Comparison of ENCODE assay signal across 19 cellular contexts in genomic region chr17:60563743-60564142, GRCh38. TPM values are rescaled to one million over a fixed set of nuclear protein-coding genes. Genes with fewer than 3 reads are reported as not detected.
A peak's percentile ranks its signal among the peaks of the same experiment; 100 is the strongest.
DNase-seq lines count a peak whose midpoint lies in the region; ATAC-seq, FAIRE-seq and TF ChIP-seq lines count a peak whose summit lies in the region.
"Had no signal": no experiment of that assay in that cellular context is flagged by ENCODE, and none has a peak within 500 bp of the region (broad histone marks: within the 10 kb centered on the region; RNA-seq: fewer than 3 reads in every experiment).

No MANE protein-coding gene starts in this region.

- no peak overlapping the region for H3K27ac ChIP-seq in HepG2 (ENCODE audit: extremely low read length, insufficient read depth, low read length)
- no peak overlapping the region for H3K27ac ChIP-seq in lower lobe of right lung
- no peak overlapping the region for H3K27ac ChIP-seq in vagina
- H3K27ac ChIP-seq: BLaER1, Peyer's patch had no signal

- TF ChIP-seq POLR2A in HepG2 (IDR thresholded peaks at IDR 0.05; ENCODE audit: insufficient read depth in 1 of 2, low read depth in 2 of 2, low read length in 2 of 2), result no peak
- TF ChIP-seq POLR2A in vagina (IDR thresholded peaks at IDR 0.05), result no peak

- POLR2A ChIA-PET in HepG2 (lab: Yijun Ruan, JAX), result interaction anchor here (0.7 kb wide), 1 partner anchor 112 kb away, joined by 3 read pairs; no protein-coding TSS in a partner anchor

- DNase-seq in DMS53 treated with DMSO at 0.1 percent for 48 hours (lab: John Stamatoyannopoulos, UW; ENCODE audit: unreplicated experiment), result peak; percentile 17
- DNase-seq in M059J (ENCODE audit: low read depth), result peak; percentile 37
- DNase-seq in SHP77 treated with DMSO at 0.1 percent for 48 hours (lab: John Stamatoyannopoulos, UW), result peak; percentile 63
- DNase-seq in HepG2 (ENCODE audit: low spot score), result peak; percentile 38
- no peak for DNase-seq in activated T-cell treated with anti-CD3 and anti-CD28 coated beads, Interleukin-2, amount 50 U/mL, for 48 hours
- no peak for DNase-seq in NCI-H774 (lab: John Stamatoyannopoulos, UW)
- no peak for DNase-seq in lower lobe of right lung
- no peak for DNase-seq in vagina (ENCODE audit: extremely low spot score in 2 of 2)
- DNase-seq: ACHN; CD4-positive, alpha-beta memory T cell; H7; HFFc6; KG1; NCI-H1105; NCI-H1694; NCI-H446; NCI-H82; Peyer's patch had no signal

- BruUV-seq in HepG2 (replicated peaks; lab: Mats Ljungman, UMichigan), result no TSS peak

- H4K20me1 ChIP-seq in HepG2 (ENCODE audit: insufficient read depth, low read length), result no peaks in the 10 kb centered on the region
- H4K20me1 ChIP-seq: BLaER1 had no signal

- no peak overlapping the region for H3K4me2 ChIP-seq in HepG2 (ENCODE audit: low read depth, low read length)
- H3K4me2 ChIP-seq: BLaER1 had no signal

- ATAC-seq in HepG2, result no peak
- ATAC-seq in lower lobe of right lung, result no peak

- WGBS in HepG2 (ENCODE audit: low lambda C conversion rate), result 68% methylated on average over 2 of the region's 2 CpGs

- no peaks in the 10 kb centered on the region for H3K79me2 ChIP-seq in HepG2 (ENCODE audit: insufficient read depth, low read length)

- H3K27me3 ChIP-seq in HepG2 (ENCODE audit: control insufficient read depth in 1 of 2, insufficient read depth in 2 of 2, low read length in 2 of 2) (no peaks in the 10 kb centered on the region; a peak in 1 of 5 replicates), lower lobe of right lung (ENCODE audit: low read depth) (no peaks in the 10 kb centered on the region), vagina (no peaks in the 10 kb centered on the region)
- H3K27me3 ChIP-seq: BLaER1, Peyer's patch had no signal

- H3K36me3 ChIP-seq in HepG2 (replicated peaks in 1 of 2; ENCODE audit: control insufficient read depth in 1 of 2, insufficient read depth in 2 of 2, low read length in 2 of 2), result no peaks in the 10 kb centered on the region
- H3K36me3 ChIP-seq in lower lobe of right lung, result no peaks in the 10 kb centered on the region
- H3K36me3 ChIP-seq in vagina, result no peaks in the 10 kb centered on the region
- H3K36me3 ChIP-seq: BLaER1, Peyer's patch had no signal

- H3K4me3 ChIP-seq in HepG2 (replicated peaks in 1 of 3; ENCODE audit: insufficient read depth in 1 of 3, low read depth in 2 of 3, low read length in 3 of 3) (no peak overlapping the region), lower lobe of right lung (no peak overlapping the region), vagina (no peak overlapping the region)
- H3K4me3 ChIP-seq: BLaER1, Peyer's patch had no signal

- TF ChIP-seq CTCF in HepG2 (CRISPR knock-in tag; IDR thresholded peaks at IDR 0.05), result no peak
- no peak for TF ChIP-seq CTCF in lower lobe of right lung (IDR thresholded peaks at IDR 0.05)
- TF ChIP-seq CTCF in vagina (IDR thresholded peaks at IDR 0.05), result no peak

- in situ Hi-C loops in HepG2 (cut with HindIII; ENCODE audit: extremely low pct_ligation_motif_present, low pct_unique_long_range_greater_than_20kb), result no loop called here

- no peaks in the 10 kb centered on the region for H3K9me3 ChIP-seq in HepG2 (ENCODE audit: low read length)
- H3K9me3 ChIP-seq in lower lobe of right lung, result no peaks in the 10 kb centered on the region
- no peaks in the 10 kb centered on the region for H3K9me3 ChIP-seq in vagina
- H3K9me3 ChIP-seq: Peyer's patch had no signal

- peaks cover 34% of the 10 kb centered on the region for H3K4me1 ChIP-seq in HepG2 (ENCODE audit: insufficient read depth, low read length)
- H3K4me1 ChIP-seq in lower lobe of right lung, result no peaks in the 10 kb centered on the region
- H3K4me1 ChIP-seq in vagina, result no peaks in the 10 kb centered on the region
- H3K4me1 ChIP-seq: BLaER1, Peyer's patch had no signal

- intact Hi-C loops in HepG2 (cut with micrococcal nuclease; ENCODE audit: unreplicated experiment), result no loop called here
- intact Hi-C loops in lower lobe of right lung (cut with DNase I), result no loop called here
- intact Hi-C loops in vagina (cut with DNase I), result no loop called here

- TF ChIP-seq RAD21 in HepG2 (CRISPR knock-in tag; IDR thresholded peaks at IDR 0.05), result no peak

- CTCF ChIA-PET in HepG2 (lab: Yijun Ruan, JAX; ENCODE audit: low intra/inter-chr PET ratio, low total read pairs), result no interaction called here

- TF ChIP-seq EP300 in HepG2 (IDR thresholded peaks at IDR 0.05; ENCODE audit: low read depth in 2 of 2, low read length in 2 of 2), result no peak
- TF ChIP-seq EP300 in HepG2 (CRISPR knock-in tag; IDR thresholded peaks at IDR 0.05; ENCODE audit: borderline replicate concordance), result no peak

- FAIRE-seq in HepG2 (lab: Jason Lieb, UNC), result no peak

- H3K9ac ChIP-seq in HepG2 (ENCODE audit: insufficient read depth, low read depth, low read length), result no peak overlapping the region
- H3K9ac ChIP-seq: BLaER1 had no signal

- no peak overlapping the region for H2AFZ ChIP-seq in HepG2 (ENCODE audit: low read length)

TF ChIP-seq in HepG2, 621 proteins besides CTCF, POLR2A, EP300 and RAD21 (continues in another document):
- TF ChIP-seq ATF3 (CRISPR knock-in tag; IDR thresholded peaks at IDR 0.05) (no peak), ATF4 (CRISPR knock-in tag; IDR thresholded peaks at IDR 0.05) (peak in 1 of 2 experiments; percentile 40; a peak in 1 of 4 replicates), SRSF1 (optimal IDR thresholded peaks at IDR 0.05; ENCODE audit: low read depth, low read length) (no peak)

RNA-seq across cellular contexts. Expression of gene PPM1D, which starts 36.2 kb away (rescaled TPM):
- 9.0 and 10.6 TPM in 2 replicates for total RNA-seq in M059J (2014; rRNA removed; shearing (Covaris generic))
- total RNA-seq in HepG2 (2016; rRNA removed; fragmentation: Illumina TruSeq; extraction: Trizol) (26.2 and 32.3 TPM in 2 replicates), lower lobe of right lung (21.3 TPM), vagina (9.8 TPM)
- total RNA-seq in HepG2 (2016; cell fraction: cytosol; rRNA removed; fragmentation: Illumina TruSeq; extraction: Trizol; ENCODE audit: low read depth), result 24.3 and 34.3 TPM in 2 replicates
- total RNA-seq in HepG2 (2016; cell fraction: insoluble cytoplasmic fraction; rRNA removed; fragmentation: Illumina TruSeq; extraction: Trizol), result 26.8 and 33.7 TPM in 2 replicates
- total RNA-seq in HepG2 (2016; cell fraction: membrane; rRNA removed; fragmentation: Illumina TruSeq; extraction: Trizol), result 16.7 and 17.3 TPM in 2 replicates
- 18.8 and 22.5 TPM in 2 replicates for total RNA-seq in HepG2 (2016; cell fraction: nucleus; rRNA removed; fragmentation: Illumina TruSeq; extraction: Trizol)
- polyA plus RNA-seq in HepG2 (2011; rRNA removed), result 7.3 and 8.0 TPM in 2 replicates
- 5.0 and 7.2 TPM in 2 replicates for polyA plus RNA-seq in HepG2 (2011; cell fraction: cytosol; rRNA removed)
- polyA plus RNA-seq in HepG2 (2011; cell fraction: nucleus; rRNA removed), result 3.7 and 4.9 TPM in 2 replicates
- polyA plus RNA-seq in HepG2 (2012), result 11.2 and 12.0 TPM in 2 replicates
- 2.3 and 2.4 TPM in 2 replicates for polyA plus RNA-seq in HepG2 (2016; cell fraction: cytosol; fragmentation: Illumina TruSeq; extraction: Trizol; ENCODE audit: low read depth)
- 39.7 and 39.9 TPM in 2 replicates for polyA plus RNA-seq in HepG2 (2016; cell fraction: insoluble cytoplasmic fraction; fragmentation: Illumina TruSeq; extraction: Trizol; ENCODE audit: low read depth)
- 7.4 and 8.2 TPM in 2 replicates for polyA plus RNA-seq in HepG2 (2016; cell fraction: membrane; fragmentation: Illumina TruSeq; extraction: Trizol; ENCODE audit: low read depth)
- 26.4 and 26.9 TPM in 2 replicates for polyA plus RNA-seq in HepG2 (2016; cell fraction: nucleus; fragmentation: Illumina TruSeq; extraction: Trizol; ENCODE audit: insufficient read depth, low read depth)
- polyA minus RNA-seq in HepG2 (2011; rRNA and poly(A)+ RNA removed; ENCODE audit: low replicate concordance), result 11.5 and 16.5 TPM in 2 replicates
- 6.4 and 7.6 TPM in 2 replicates for polyA minus RNA-seq in HepG2 (2011; cell fraction: cytosol; rRNA and poly(A)+ RNA removed)
- polyA minus RNA-seq in HepG2 (2011; cell fraction: nucleus; rRNA and poly(A)+ RNA removed), result 9.3 and 11.1 TPM in 2 replicates

RNA-seq across cellular contexts. Expression of gene APPBP2, which starts 37.7 kb away (rescaled TPM):
- total RNA-seq in M059J (2014; rRNA removed; shearing (Covaris generic)), result 23.6 and 30.2 TPM in 2 replicates
- total RNA-seq in HepG2 (2016; rRNA removed; fragmentation: Illumina TruSeq; extraction: Trizol), result 45.8 and 68.8 TPM in 2 replicates
- 5.2 and 7.9 TPM in 2 replicates for total RNA-seq in HepG2 (2016; cell fraction: cytosol; rRNA removed; fragmentation: Illumina TruSeq; extraction: Trizol; ENCODE audit: low read depth)
- total RNA-seq in HepG2 (2016; cell fraction: insoluble cytoplasmic fraction; rRNA removed; fragmentation: Illumina TruSeq; extraction: Trizol), result 49.0 and 68.2 TPM in 2 replicates
- 9.3 and 10.9 TPM in 2 replicates for total RNA-seq in HepG2 (2016; cell fraction: membrane; rRNA removed; fragmentation: Illumina TruSeq; extraction: Trizol)
- 23.2 and 23.8 TPM in 2 replicates for total RNA-seq in HepG2 (2016; cell fraction: nucleus; rRNA removed; fragmentation: Illumina TruSeq; extraction: Trizol)
- polyA plus RNA-seq in HepG2 (2011; rRNA removed), result 15.9 and 17.5 TPM in 2 replicates
- polyA plus RNA-seq in HepG2 (2011; cell fraction: cytosol; rRNA removed), result 5.6 and 9.8 TPM in 2 replicates
- polyA plus RNA-seq in HepG2 (2011; cell fraction: nucleus; rRNA removed), result 7.9 and 10.8 TPM in 2 replicates
- 19.1 and 29.9 TPM in 2 replicates for polyA plus RNA-seq in HepG2 (2012)
- 0.89 and 1.1 TPM in 2 replicates for polyA plus RNA-seq in HepG2 (2016; cell fraction: cytosol; fragmentation: Illumina TruSeq; extraction: Trizol; ENCODE audit: low read depth)
- 30.1 and 36.8 TPM in 2 replicates for polyA plus RNA-seq in HepG2 (2016; cell fraction: insoluble cytoplasmic fraction; fragmentation: Illumina TruSeq; extraction: Trizol; ENCODE audit: low read depth)
- polyA plus RNA-seq in HepG2 (2016; cell fraction: membrane; fragmentation: Illumina TruSeq; extraction: Trizol; ENCODE audit: low read depth), result 2.9 and 3.3 TPM in 2 replicates
- polyA plus RNA-seq in HepG2 (2016; cell fraction: nucleus; fragmentation: Illumina TruSeq; extraction: Trizol; ENCODE audit: insufficient read depth, low read depth), result 22.3 and 23.3 TPM in 2 replicates
- polyA minus RNA-seq in HepG2 (2011; rRNA and poly(A)+ RNA removed; ENCODE audit: low replicate concordance), result 18.9 and 33.5 TPM in 2 replicates
- 26.9 and 27.8 TPM in 2 replicates for polyA minus RNA-seq in HepG2 (2011; cell fraction: cytosol; rRNA and poly(A)+ RNA removed)
- polyA minus RNA-seq in HepG2 (2011; cell fraction: nucleus; rRNA and poly(A)+ RNA removed), result 31.4 and 41.6 TPM in 2 replicates
- 49.4 TPM for total RNA-seq in lower lobe of right lung
- 23.6 TPM for total RNA-seq in vagina

Comparison
In these comparisons a context has a peak if more than half of its experiments do, and no peak if none do; other contexts are left out.
1. DNase-seq: peak in DMS53 treated with DMSO at 0.1 percent for 48 hours (single experiment), M059J (single experiment), SHP77 treated with DMSO at 0.1 percent for 48 hours (single experiment) and HepG2 (single experiment); none in activated T-cell treated with anti-CD3 and anti-CD28 coated beads, Interleukin-2, amount 50 U/mL, for 48 hours (0 of 2), NCI-H774 (single experiment), lower lobe of right lung (single experiment) and vagina (0 of 2).